1 cellular context compared by ENCODE assay signal in the genomic region with DNA sequence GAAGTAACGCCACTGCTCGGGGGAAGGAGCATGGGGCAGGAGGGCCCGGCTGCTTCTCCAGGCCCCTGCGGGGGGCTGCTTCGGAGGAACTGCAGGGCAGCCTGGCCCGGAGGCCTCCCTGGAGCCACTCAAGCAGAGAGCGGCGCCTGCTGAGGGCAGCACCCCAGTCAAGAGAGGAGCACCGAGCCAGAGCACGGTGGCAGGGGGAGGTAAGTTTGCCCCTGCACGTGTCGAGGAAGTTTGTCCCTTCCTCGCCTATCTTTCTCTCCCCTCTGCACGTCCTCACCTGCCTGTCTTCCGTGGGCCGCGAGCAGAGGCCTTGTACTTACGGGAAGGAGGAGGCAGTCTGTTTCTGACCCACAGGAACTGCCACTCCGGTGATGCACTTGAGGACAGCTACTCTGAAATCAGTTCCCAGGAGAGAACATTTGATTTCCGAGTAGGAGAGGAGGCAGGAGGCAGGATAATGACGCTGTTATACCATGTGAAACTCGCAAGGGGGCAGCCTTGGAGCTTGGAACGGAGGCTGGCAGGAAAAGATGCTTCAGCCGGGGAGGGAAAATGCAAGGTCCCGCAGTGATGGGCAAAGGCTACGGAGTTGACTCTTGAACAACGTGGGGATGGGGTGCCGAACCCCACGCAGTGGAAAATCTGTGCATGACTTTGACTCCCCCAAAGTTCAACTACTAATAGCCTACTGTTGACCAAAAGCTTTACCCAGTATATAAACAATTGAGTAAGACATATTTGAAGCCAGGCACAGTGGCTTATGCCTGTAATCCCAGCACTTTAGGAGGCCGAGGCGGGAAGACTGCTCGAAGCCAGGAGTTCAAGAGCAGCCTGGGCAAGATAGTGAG.
A peak's percentile ranks its signal among the peaks of the same experiment; 100 is the strongest.
TF ChIP-seq lines count a peak whose summit lies in the region.

No MANE protein-coding gene starts in this region.

TF ChIP-seq in HepG2, 621 proteins besides CTCF, POLR2A, EP300 and RAD21 (continued from another document and continues in another):
- TF ChIP-seq, protein P1, sequence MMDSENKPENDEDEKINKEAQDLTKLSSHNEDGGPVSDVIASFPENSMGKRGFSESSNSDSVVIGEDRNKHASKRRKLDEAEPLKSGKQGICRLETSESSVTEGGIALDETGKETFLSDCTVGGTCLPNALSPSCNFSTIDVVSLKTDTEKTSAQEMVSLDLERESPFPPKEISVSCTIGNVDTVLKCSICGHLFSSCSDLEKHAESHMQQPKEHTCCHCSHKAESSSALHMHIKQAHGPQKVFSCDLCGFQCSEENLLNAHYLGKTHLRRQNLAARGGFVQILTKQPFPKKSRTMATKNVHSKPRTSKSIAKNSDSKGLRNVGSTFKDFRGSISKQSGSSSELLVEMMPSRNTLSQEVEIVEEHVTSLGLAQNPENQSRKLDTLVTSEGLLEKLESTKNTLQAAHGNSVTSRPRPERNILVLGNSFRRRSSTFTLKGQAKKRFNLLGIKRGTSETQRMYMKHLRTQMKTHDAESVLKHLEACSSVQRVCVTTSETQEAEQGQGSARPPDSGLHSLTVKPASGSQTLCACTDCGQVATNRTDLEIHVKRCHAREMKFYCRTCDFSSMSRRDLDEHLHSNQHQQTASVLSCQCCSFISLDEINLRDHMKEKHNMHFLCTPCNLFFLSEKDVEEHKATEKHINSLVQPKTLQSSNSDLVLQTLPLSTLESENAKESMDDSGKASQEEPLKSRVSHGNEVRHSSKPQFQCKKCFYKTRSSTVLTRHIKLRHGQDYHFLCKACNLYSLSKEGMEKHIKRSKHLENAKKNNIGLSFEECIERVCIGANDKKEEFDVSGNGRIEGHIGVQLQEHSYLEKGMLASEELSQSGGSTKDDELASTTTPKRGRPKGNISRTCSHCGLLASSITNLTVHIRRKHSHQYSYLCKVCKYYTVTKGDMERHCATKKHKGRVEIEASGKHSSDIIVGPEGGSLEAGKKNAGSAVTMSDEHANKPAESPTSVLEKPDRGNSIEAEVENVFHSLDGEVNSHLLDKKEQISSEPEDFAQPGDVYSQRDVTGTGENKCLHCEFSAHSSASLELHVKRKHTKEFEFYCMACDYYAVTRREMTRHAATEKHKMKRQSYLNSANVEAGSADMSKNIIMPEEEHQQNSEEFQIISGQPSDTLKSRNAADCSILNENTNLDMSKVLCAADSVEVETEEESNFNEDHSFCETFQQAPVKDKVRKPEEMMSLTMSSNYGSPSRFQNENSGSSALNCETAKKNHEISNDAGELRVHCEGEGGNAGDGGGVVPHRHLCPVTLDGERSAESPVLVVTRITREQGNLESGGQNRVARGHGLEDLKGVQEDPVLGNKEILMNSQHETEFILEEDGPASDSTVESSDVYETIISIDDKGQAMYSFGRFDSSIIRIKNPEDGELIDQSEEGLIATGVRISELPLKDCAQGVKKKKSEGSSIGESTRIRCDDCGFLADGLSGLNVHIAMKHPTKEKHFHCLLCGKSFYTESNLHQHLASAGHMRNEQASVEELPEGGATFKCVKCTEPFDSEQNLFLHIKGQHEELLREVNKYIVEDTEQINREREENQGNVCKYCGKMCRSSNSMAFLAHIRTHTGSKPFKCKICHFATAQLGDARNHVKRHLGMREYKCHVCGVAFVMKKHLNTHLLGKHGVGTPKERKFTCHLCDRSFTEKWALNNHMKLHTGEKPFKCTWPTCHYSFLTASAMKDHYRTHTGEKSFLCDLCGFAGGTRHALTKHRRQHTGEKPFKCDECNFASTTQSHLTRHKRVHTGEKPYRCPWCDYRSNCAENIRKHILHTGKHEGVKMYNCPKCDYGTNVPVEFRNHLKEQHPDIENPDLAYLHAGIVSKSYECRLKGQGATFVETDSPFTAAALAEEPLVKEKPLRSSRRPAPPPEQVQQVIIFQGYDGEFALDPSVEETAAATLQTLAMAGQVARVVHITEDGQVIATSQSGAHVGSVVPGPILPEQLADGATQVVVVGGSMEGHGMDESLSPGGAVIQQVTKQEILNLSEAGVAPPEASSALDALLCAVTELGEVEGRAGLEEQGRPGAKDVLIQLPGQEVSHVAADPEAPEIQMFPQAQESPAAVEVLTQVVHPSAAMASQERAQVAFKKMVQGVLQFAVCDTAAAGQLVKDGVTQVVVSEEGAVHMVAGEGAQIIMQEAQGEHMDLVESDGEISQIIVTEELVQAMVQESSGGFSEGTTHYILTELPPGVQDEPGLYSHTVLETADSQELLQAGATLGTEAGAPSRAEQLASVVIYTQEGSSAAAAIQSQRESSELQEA (CRISPR knock-in tag; IDR thresholded peaks at IDR 0.05; ENCODE audit: not compliant biosample characterization): peak; percentile 41
- peak; percentile 43; the same call in 1 of the 2 replicates for TF ChIP-seq ZMYM3 (CRISPR knock-in tag; IDR thresholded peaks at IDR 0.05)
- TF ChIP-seq SAP130 (CRISPR knock-in tag; IDR thresholded peaks at IDR 0.05; ENCODE audit: low read depth): peak; percentile 18; the same call in 1 of the 2 replicates
- TF ChIP-seq KAT2B (IDR thresholded peaks at IDR 0.05; ENCODE audit: borderline replicate concordance, low read depth, low read length): no peak
- no peak for TF ChIP-seq ZNF646 (CRISPR knock-in tag; IDR thresholded peaks at IDR 0.05)
- TF ChIP-seq KDM2A (CRISPR knock-in tag; IDR thresholded peaks at IDR 0.05; ENCODE audit: borderline replicate concordance, low read depth): peak; percentile 54; the same call in 1 of the 2 replicates
- no peak for TF ChIP-seq NFRKB (IDR thresholded peaks at IDR 0.05)
- TF ChIP-seq, protein P2, sequence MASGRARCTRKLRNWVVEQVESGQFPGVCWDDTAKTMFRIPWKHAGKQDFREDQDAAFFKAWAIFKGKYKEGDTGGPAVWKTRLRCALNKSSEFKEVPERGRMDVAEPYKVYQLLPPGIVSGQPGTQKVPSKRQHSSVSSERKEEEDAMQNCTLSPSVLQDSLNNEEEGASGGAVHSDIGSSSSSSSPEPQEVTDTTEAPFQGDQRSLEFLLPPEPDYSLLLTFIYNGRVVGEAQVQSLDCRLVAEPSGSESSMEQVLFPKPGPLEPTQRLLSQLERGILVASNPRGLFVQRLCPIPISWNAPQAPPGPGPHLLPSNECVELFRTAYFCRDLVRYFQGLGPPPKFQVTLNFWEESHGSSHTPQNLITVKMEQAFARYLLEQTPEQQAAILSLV (CRISPR knock-in tag; IDR thresholded peaks at IDR 0.05; ENCODE audit: borderline replicate concordance): peak; percentile 47; the same call in 1 of the 2 replicates
- no peak for TF ChIP-seq HIVEP1 (CRISPR knock-in tag; IDR thresholded peaks at IDR 0.05)
- peak; percentile 46; the same call in 1 of the 2 replicates for TF ChIP-seq FOSL2 (CRISPR knock-in tag; IDR thresholded peaks at IDR 0.05)
- TF ChIP-seq NFKBIZ (CRISPR knock-in tag; IDR thresholded peaks at IDR 0.05): no peak
- peak; percentile 48; the same call in 1 of the 2 replicates for TF ChIP-seq BORCS8-MEF2B (CRISPR knock-in tag; IDR thresholded peaks at IDR 0.05)
- no peak; the same call in 1 of the 2 replicates for TF ChIP-seq RFXAP (CRISPR knock-in tag; IDR thresholded peaks at IDR 0.05; ENCODE audit: borderline replicate concordance)
- TF ChIP-seq, protein P3, sequence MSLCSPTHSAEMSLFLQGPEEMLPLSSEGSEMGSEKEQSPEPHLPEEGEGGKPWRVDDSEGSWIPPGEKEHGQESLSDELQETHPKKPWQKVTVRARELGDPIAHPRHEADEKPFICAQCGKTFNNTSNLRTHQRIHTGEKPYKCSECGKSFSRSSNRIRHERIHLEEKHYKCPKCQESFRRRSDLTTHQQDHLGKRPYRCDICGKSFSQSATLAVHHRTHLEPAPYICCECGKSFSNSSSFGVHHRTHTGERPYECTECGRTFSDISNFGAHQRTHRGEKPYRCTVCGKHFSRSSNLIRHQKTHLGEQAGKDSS (CRISPR knock-in tag; IDR thresholded peaks at IDR 0.05; ENCODE audit: borderline replicate concordance, low read depth): 0 out of 2 replicates have a peak, but pooled peaks have one; percentile 68
- 0 out of 2 replicates have a peak, but pooled peaks have one; percentile 45 for TF ChIP-seq ATF5 (CRISPR knock-in tag; IDR thresholded peaks at IDR 0.05; ENCODE audit: low read depth)
- TF ChIP-seq TOE1 (CRISPR knock-in tag; IDR thresholded peaks at IDR 0.05): no peak
- TF ChIP-seq THAP11 (CRISPR knock-in tag; IDR thresholded peaks at IDR 0.05): 0 out of 2 replicates have a peak, but pooled peaks have one; percentile 13
- TF ChIP-seq ZNF329 (CRISPR knock-in tag; IDR thresholded peaks at IDR 0.05; ENCODE audit: low read depth): no peak
- TF ChIP-seq RCOR2 (CRISPR knock-in tag; IDR thresholded peaks at IDR 0.05): no peak
- no peak for TF ChIP-seq RORA (CRISPR knock-in tag; IDR thresholded peaks at IDR 0.05)
- no peak for TF ChIP-seq ZNF121 (CRISPR knock-in tag; IDR thresholded peaks at IDR 0.05)
- TF ChIP-seq HMGXB4 (CRISPR knock-in tag; IDR thresholded peaks at IDR 0.05; ENCODE audit: borderline replicate concordance in 1 of 2, low read depth in 1 of 2): peak; percentile 40 to 53; a peak in 1 of 4 replicates
- TF ChIP-seq ZNF160 (CRISPR knock-in tag; IDR thresholded peaks at IDR 0.05): no peak
- TF ChIP-seq ZNF556 (CRISPR knock-in tag; IDR thresholded peaks at IDR 0.05; ENCODE audit: borderline replicate concordance): peak; percentile 52; the same call in 1 of the 2 replicates
- no peak for TF ChIP-seq PRDM10 (CRISPR knock-in tag; IDR thresholded peaks at IDR 0.05; ENCODE audit: low read depth)
- TF ChIP-seq SMC3 (IDR thresholded peaks at IDR 0.05; ENCODE audit: low read length): peak; percentile 98
